16 cellular contexts compared by ENCODE assay signal in genomic region chr11:113645593-113646349, GRCh38.
DNase-seq lines count a peak whose midpoint lies in the region; ATAC-seq, FAIRE-seq and TF ChIP-seq lines count a peak whose summit lies in the region.
"Had no signal": no experiment of that assay in that cellular context is flagged by ENCODE, and none has a peak within 500 bp of the region (broad histone marks: within the 10 kb centered on the region; RNA-seq: fewer than 3 reads in every experiment).

No MANE protein-coding gene starts in this region.

- peak overlapping the region; percentile 15 for H2AK9ac ChIP-seq in IMR-90 (replicated peaks; ENCODE audit: low read depth, low read length, poor library complexity)

- intact Hi-C loops in IMR-90 (cut with micrococcal nuclease): no loop called here

- no peaks in the 10 kb centered on the region for H3K36me3 ChIP-seq in IMR-90 (ENCODE audit: control insufficient read depth, insufficient read depth, low read length)

- BruUV-seq in IMR-90 (replicated peaks; lab: Mats Ljungman, UMichigan): no TSS peak

- TF ChIP-seq RAD21 in IMR-90 (IDR thresholded peaks at IDR 0.05; ENCODE audit: low read length): no peak

- H2AK5ac ChIP-seq in IMR-90 (ENCODE audit: low read depth, low read length): no peak overlapping the region

- no peaks in the 10 kb centered on the region for H3K9me1 ChIP-seq in IMR-90 (ENCODE audit: insufficient read depth, low read length)

- H4K5ac ChIP-seq in IMR-90 (ENCODE audit: low read depth, low read length): no peak overlapping the region

- DNase-seq in IMR-90 (no peak), amniotic epithelial cell (ENCODE audit: low read depth) (peak; percentile 92), iris pigment epithelial cell (ENCODE audit: low read depth) (peak; percentile 8), urothelium cell line (ENCODE audit: low spot score) (no peak), mesenteric fat pad (ENCODE audit: low spot score) (no peak), 8988T (no peak)
- DNase-seq in activated T-cell treated with anti-CD3 and anti-CD28 coated beads, Interleukin-2, amount 50 U/mL, for 1 hour: no peak
- DNase-seq: C1 segment of cervical spinal cord; CD4-positive, alpha-beta T cell; DMS79; GOT3; H9; KG1 had no signal

- H2AFZ ChIP-seq in IMR-90 (replicated peaks; ENCODE audit: low read length, poor library complexity): no peak overlapping the region

- FAIRE-seq in urothelium cell line (lab: Jason Lieb, UNC): peak; percentile 59
- FAIRE-seq: GM12878 had no signal

- no peak overlapping the region for H2BK15ac ChIP-seq in IMR-90 (ENCODE audit: low read depth, low read length)

- H3K27me3 ChIP-seq in IMR-90 (ENCODE audit: control insufficient read depth, insufficient read depth, low read length): no peaks in the 10 kb centered on the region; the same call in 1 of the 2 replicates

- TF ChIP-seq POLR2A in IMR-90 (IDR thresholded peaks at IDR 0.05; ENCODE audit: low read depth, low read length): no peak

- no peak overlapping the region for H3K14ac ChIP-seq in IMR-90 (replicated peaks; ENCODE audit: low read depth, low read length)

- no peaks in the 10 kb centered on the region for H3K4me1 ChIP-seq in IMR-90 (ENCODE audit: control insufficient read depth, insufficient read depth, low read length)

- CTCF ChIA-PET in IMR-90 (lab: Yijun Ruan, JAX): interaction anchor here (0.5 kb wide), 1 partner anchor 553 kb away, joined by 3 read pairs; no protein-coding TSS in a partner anchor

- H2BK5ac ChIP-seq in IMR-90 (ENCODE audit: low read depth, low read length, poor library complexity, severe bottlenecking): no peak overlapping the region

- H3K23ac ChIP-seq in IMR-90 (ENCODE audit: low read depth, low read length): no peak overlapping the region

- POLR2A ChIA-PET in IMR-90 (lab: Charles Lee; ENCODE audit: unreplicated experiment): no interaction called here

- WGBS in IMR-90 (ENCODE audit: extremely low coverage in 2 of 2, insufficient read length in 1 of 2), 2 experiments: 100% methylated on average over 1 of the region's 5 CpGs; no CpG with 5 or more reads in 1 of the 2 experiments

- no peak overlapping the region for H2BK120ac ChIP-seq in IMR-90 (ENCODE audit: low read depth, low read length)

- ATAC-seq in IMR-90 (ENCODE audit: low read depth): no peak
- no peak for ATAC-seq in HG02884 (IDR thresholded peaks at IDR 0.05; ENCODE audit: unreplicated experiment)
- ATAC-seq: GM12878 had no signal

- in situ Hi-C loops in IMR-90 (cut with MboI; ENCODE audit: low sequenced_read_pairs): no loop called here

- dilution Hi-C loops in IMR-90 (cut with HindIII; ENCODE audit: low sequenced_read_pairs, unreplicated experiment): no loop called here

- no peaks in the 10 kb centered on the region for H3K79me1 ChIP-seq in IMR-90 (ENCODE audit: low read depth in 1 of 2, low read length in 2 of 2)

- H3K9me3 ChIP-seq in IMR-90 (ENCODE audit: control insufficient read depth, insufficient read depth, low read length): no peaks in the 10 kb centered on the region; the same call in 1 of the 2 replicates

- no peak for TF ChIP-seq CTCF in IMR-90 (conservative IDR thresholded peaks at IDR 0.05; ENCODE audit: low read depth, low read length)

- H3K4me3 ChIP-seq in IMR-90 (ENCODE audit: insufficient read depth, low read depth, low read length): no peak overlapping the region
- H3K4me3 ChIP-seq: GM12878 had no signal

- no peak overlapping the region for H3K9ac ChIP-seq in IMR-90 (ENCODE audit: low read depth, low read length)

- no peaks in the 10 kb centered on the region for H4K20me1 ChIP-seq in IMR-90 (ENCODE audit: insufficient read depth, low read length)

- H3K56ac ChIP-seq in IMR-90 (ENCODE audit: extremely low read depth, insufficient read depth, low read length): no peak overlapping the region

- no peak overlapping the region for H2BK20ac ChIP-seq in IMR-90 (ENCODE audit: low read depth, low read length)

- no peak overlapping the region for H3K27ac ChIP-seq in IMR-90 (ENCODE audit: insufficient read depth, low read length)
- H3K27ac ChIP-seq: HL-60 had no signal

- H4K91ac ChIP-seq in IMR-90 (ENCODE audit: insufficient read depth, low read depth, low read length): no peak overlapping the region

- H3K18ac ChIP-seq in IMR-90 (ENCODE audit: low read depth, low read length): no peak overlapping the region

- no peak overlapping the region for H3K4ac ChIP-seq in IMR-90 (ENCODE audit: low read depth, low read length)

- H3K4me2 ChIP-seq in IMR-90 (ENCODE audit: low read depth, low read length): no peak overlapping the region

- H4K8ac ChIP-seq in IMR-90 (ENCODE audit: low read depth in 2 of 2, low read length in 2 of 2): no peak overlapping the region

TF ChIP-seq in IMR-90, 13 proteins besides CTCF, POLR2A, EP300 and RAD21:
- no peak for TF ChIP-seq NFE2L2 (IDR thresholded peaks at IDR 0.05; ENCODE audit: low read depth, low read length)
- no peak for TF ChIP-seq CEBPB (IDR thresholded peaks at IDR 0.05; ENCODE audit: low read depth, low read length)
- TF ChIP-seq MAFK (IDR thresholded peaks at IDR 0.05; ENCODE audit: low read depth, low read length): no peak
- no peak for TF ChIP-seq FOS (IDR thresholded peaks at IDR 0.05; ENCODE audit: low read depth, low read length)
- TF ChIP-seq MAZ (IDR thresholded peaks at IDR 0.05; ENCODE audit: borderline replicate concordance, low read depth, low read length): no peak
- TF ChIP-seq SMC3 (IDR thresholded peaks at IDR 0.05; ENCODE audit: low read depth, low read length): no peak
- no peak for TF ChIP-seq ELK1 (IDR thresholded peaks at IDR 0.05; ENCODE audit: borderline replicate concordance, low read depth, low read length)
- no peak for TF ChIP-seq USF2 (IDR thresholded peaks at IDR 0.05; ENCODE audit: low read depth, low read length)
- TF ChIP-seq MXI1 (IDR thresholded peaks at IDR 0.05; ENCODE audit: borderline replicate concordance, low read depth, low read length): no peak
- no peak for TF ChIP-seq BHLHE40 (IDR thresholded peaks at IDR 0.05; ENCODE audit: low read depth, low read length)

Comparison
In these comparisons a context has a peak if more than half of its experiments do, and no peak if none do; other contexts are left out.
1. DNase-seq: peak in amniotic epithelial cell (single experiment) and iris pigment epithelial cell (single experiment); none in IMR-90 (single experiment), urothelium cell line (single experiment), mesenteric fat pad (single experiment), 8988T (single experiment) and activated T-cell treated with anti-CD3 and anti-CD28 coated beads, Interleukin-2, amount 50 U/mL, for 1 hour (single experiment).